In genomic region chr17:50304781-50305404, GRCh38 we compare ENCODE assay signal across 11 cellular contexts. TPM values are rescaled to one million over a fixed set of nuclear protein-coding genes. Genes with fewer than 3 reads are reported as not detected.
A peak's percentile ranks its signal among the peaks of the same experiment; 100 is the strongest.
DNase-seq lines count a peak whose midpoint lies in the region; ATAC-seq, FAIRE-seq and TF ChIP-seq lines count a peak whose summit lies in the region.
"Had no signal": no experiment of that assay in that cellular context is flagged by ENCODE, and none has a peak within 500 bp of the region (broad histone marks: within the 10 kb centered on the region; RNA-seq: fewer than 3 reads in every experiment).

No MANE protein-coding gene starts in this region.

- intact Hi-C loops in activated CD4-positive, alpha-beta T cell treated with anti-CD3 and anti-CD28 coated beads, Interleukin-2, amount 10 ng/mL, durations not matched to agents 24 days and 14 days (cut with micrococcal nuclease), result loop anchor here (5.0 kb wide), 1 partner anchor 42 kb away; the partner anchor contains the start of gene XYLT2

- FAIRE-seq in frontal cortex (lab: Jason Lieb, UNC), result no peak

- no peaks in the 10 kb centered on the region for H3K9me3 Mint-ChIP-seq in activated CD4-positive, alpha-beta T cell treated with anti-CD3 and anti-CD28 coated beads, Interleukin-2, amount 10 ng/mL, durations not matched to agents 24 days and 14 days
- no peaks in the 10 kb centered on the region for H3K9me3 Mint-ChIP-seq in activated T-helper 17 cell treated with anti-CD3 and anti-CD28 coated beads, Interleukin-2, amount 50 U/mL, for 72 hours
- H3K9me3 Mint-ChIP-seq in stimulated activated effector memory CD8-positive, alpha-beta T cell treated with anti-CD3 and anti-CD28 coated beads, Interleukin-12 subunit alpha, Interleukin-12 subunit beta, amount 100 ng/mL, for 72 hours, result no peaks in the 10 kb centered on the region

- peak overlapping the region in 1 of 4 donors; percentile 7 for H3K27ac ChIP-seq in gastroesophageal sphincter
- H3K27ac ChIP-seq: esophagus muscularis mucosa had no signal

- H3K4me1 ChIP-seq in gastroesophageal sphincter, result peaks cover 0 to 18% (median 8%) of the 10 kb centered on the region in 3 donors

- TF ChIP-seq EP300 in gastroesophageal sphincter (IDR thresholded peaks at IDR 0.05), result no peak

- TF ChIP-seq CTCF in gastroesophageal sphincter (IDR thresholded peaks at IDR 0.05), result no peak

- no peak for ATAC-seq in activated T-helper 17 cell treated with anti-CD3 and anti-CD28 coated beads, Interleukin-2, amount 50 U/mL, for 72 hours (replicated peaks)
- peak; percentile 45 for ATAC-seq in gastroesophageal sphincter
- ATAC-seq in stimulated activated effector memory CD8-positive, alpha-beta T cell treated with anti-CD3 and anti-CD28 coated beads, Interleukin-12 subunit alpha, Interleukin-12 subunit beta, amount 100 ng/mL, for 72 hours, result no peak

- TF ChIP-seq POLR2A in gastroesophageal sphincter (IDR thresholded peaks at IDR 0.05), result no peak

- H3K27ac Mint-ChIP-seq in activated CD4-positive, alpha-beta T cell treated with anti-CD3 and anti-CD28 coated beads, Interleukin-2, amount 10 ng/mL, durations not matched to agents 24 days and 14 days, result peak overlapping the region; percentile 49
- H3K27ac Mint-ChIP-seq in activated T-helper 17 cell treated with anti-CD3 and anti-CD28 coated beads, Interleukin-2, amount 50 U/mL, for 72 hours, result no peak overlapping the region
- H3K27ac Mint-ChIP-seq in stimulated activated effector memory CD8-positive, alpha-beta T cell treated with anti-CD3 and anti-CD28 coated beads, Interleukin-12 subunit alpha, Interleukin-12 subunit beta, amount 100 ng/mL, for 72 hours, result peak overlapping the region; percentile 26

- H3K36me3 ChIP-seq in gastroesophageal sphincter, result no peaks in the 10 kb centered on the region
- H3K36me3 ChIP-seq: esophagus muscularis mucosa had no signal

- no peaks in the 10 kb centered on the region for H3K27me3 Mint-ChIP-seq in activated CD4-positive, alpha-beta T cell treated with anti-CD3 and anti-CD28 coated beads, Interleukin-2, amount 10 ng/mL, durations not matched to agents 24 days and 14 days
- H3K27me3 Mint-ChIP-seq in activated T-helper 17 cell treated with anti-CD3 and anti-CD28 coated beads, Interleukin-2, amount 50 U/mL, for 72 hours, result peaks cover 22% of the 10 kb centered on the region

- 0 to 22% methylated on average over 4 to 5 of the region's 7 CpGs for WGBS in gastroesophageal sphincter (ENCODE audit: low coverage in 1 of 2), 2 donors

- H3K4me3 ChIP-seq in gastroesophageal sphincter, result no peak overlapping the region
- H3K4me3 ChIP-seq: esophagus muscularis mucosa had no signal

- no peak for DNase-seq in activated CD4-positive, alpha-beta T cell treated with anti-CD3 and anti-CD28 coated beads, Interleukin-2, amount 10 ng/mL, durations not matched to agents 24 days and 14 days
- no peak for DNase-seq in activated CD4-positive, alpha-beta T cell treated with anti-CD3 and anti-CD28 coated beads for 4 hours
- no peak for DNase-seq in stimulated activated effector memory CD8-positive, alpha-beta T cell treated with anti-CD3 and anti-CD28 coated beads, Interleukin-12 subunit alpha, Interleukin-12 subunit beta, amount 100 ng/mL, for 72 hours (ENCODE audit: low spot score in 2 of 2)
- DNase-seq in T1000 (lab: John Stamatoyannopoulos, UW), result no peak
- DNase-seq in NCI-H2227 (lab: John Stamatoyannopoulos, UW; ENCODE audit: unreplicated experiment), result no peak
- DNase-seq in frontal cortex (ENCODE audit: low spot score in 2 of 2), result no peak
- DNase-seq: ACHN, NCI-H1436 had no signal

- no peaks in the 10 kb centered on the region for H3K27me3 ChIP-seq in gastroesophageal sphincter
- H3K27me3 ChIP-seq: esophagus muscularis mucosa had no signal

- H3K4me3 Mint-ChIP-seq in activated CD4-positive, alpha-beta T cell treated with anti-CD3 and anti-CD28 coated beads, Interleukin-2, amount 10 ng/mL, durations not matched to agents 24 days and 14 days, result no peak overlapping the region
- peak overlapping the region; percentile 9 for H3K4me3 Mint-ChIP-seq in activated T-helper 17 cell treated with anti-CD3 and anti-CD28 coated beads, Interleukin-2, amount 50 U/mL, for 72 hours
- H3K4me3 Mint-ChIP-seq in stimulated activated effector memory CD8-positive, alpha-beta T cell treated with anti-CD3 and anti-CD28 coated beads, Interleukin-12 subunit alpha, Interleukin-12 subunit beta, amount 100 ng/mL, for 72 hours, result no peak overlapping the region

- no peaks in the 10 kb centered on the region for H3K36me3 Mint-ChIP-seq in activated CD4-positive, alpha-beta T cell treated with anti-CD3 and anti-CD28 coated beads, Interleukin-2, amount 10 ng/mL, durations not matched to agents 24 days and 14 days (ENCODE audit: low read depth)
- no peaks in the 10 kb centered on the region for H3K36me3 Mint-ChIP-seq in activated T-helper 17 cell treated with anti-CD3 and anti-CD28 coated beads, Interleukin-2, amount 50 U/mL, for 72 hours (ENCODE audit: low read depth)
- no peaks in the 10 kb centered on the region for H3K36me3 Mint-ChIP-seq in stimulated activated effector memory CD8-positive, alpha-beta T cell treated with anti-CD3 and anti-CD28 coated beads, Interleukin-12 subunit alpha, Interleukin-12 subunit beta, amount 100 ng/mL, for 72 hours

- peaks cover 22% of the 10 kb centered on the region for H3K4me1 Mint-ChIP-seq in activated CD4-positive, alpha-beta T cell treated with anti-CD3 and anti-CD28 coated beads, Interleukin-2, amount 10 ng/mL, durations not matched to agents 24 days and 14 days
- H3K4me1 Mint-ChIP-seq in activated T-helper 17 cell treated with anti-CD3 and anti-CD28 coated beads, Interleukin-2, amount 50 U/mL, for 72 hours, result peaks cover 8% of the 10 kb centered on the region
- peaks cover 16% of the 10 kb centered on the region for H3K4me1 Mint-ChIP-seq in stimulated activated effector memory CD8-positive, alpha-beta T cell treated with anti-CD3 and anti-CD28 coated beads, Interleukin-12 subunit alpha, Interleukin-12 subunit beta, amount 100 ng/mL, for 72 hours

- no peaks in the 10 kb centered on the region for H3K9me3 ChIP-seq in gastroesophageal sphincter
- H3K9me3 ChIP-seq: esophagus muscularis mucosa had no signal

RNA-seq across cellular contexts. Expression of gene TMEM92, which starts 30.6 kb away (rescaled TPM):
- total RNA-seq in activated CD4-positive, alpha-beta T cell treated with anti-CD3 and anti-CD28 coated beads, Interleukin-2, amount 10 ng/mL, durations not matched to agents 24 days and 14 days, result 0.44 and 0.47 TPM in 2 replicates
- total RNA-seq in activated T-helper 17 cell treated with anti-CD3 and anti-CD28 coated beads, Interleukin-2, amount 50 U/mL, for 72 hours, result under 1 TPM in 1 of 2 donors, not detected in 1; 0.16 TPM
- under 1 TPM in 1 of 4 donors, not detected in 3; 0.16 TPM for total RNA-seq in gastroesophageal sphincter
- total RNA-seq in frontal cortex, result not detected

RNA-seq across cellular contexts. Expression of gene XYLT2, which starts 41.0 kb away (rescaled TPM):
- 65.3 and 66.5 TPM in 2 replicates for total RNA-seq in activated CD4-positive, alpha-beta T cell treated with anti-CD3 and anti-CD28 coated beads, Interleukin-2, amount 10 ng/mL, durations not matched to agents 24 days and 14 days
- 10 to 100 TPM; 38.5 to 95.1 TPM for total RNA-seq in activated T-helper 17 cell treated with anti-CD3 and anti-CD28 coated beads, Interleukin-2, amount 50 U/mL, for 72 hours
- total RNA-seq in gastroesophageal sphincter, result 10 to 100 TPM; 19.4 to 30.7 (median 23.4) TPM
- 9.0 TPM for total RNA-seq in frontal cortex
